In genomic region chr13:100129605-100130004, GRCh38 we compare ENCODE assay signal across 9 cellular contexts. TPM values are rescaled to one million over a fixed set of nuclear protein-coding genes. Genes with fewer than 3 reads are reported as not detected.
DNase-seq lines count a peak whose midpoint lies in the region; ATAC-seq, FAIRE-seq and TF ChIP-seq lines count a peak whose summit lies in the region.
"Had no signal": no experiment of that assay in that cellular context is flagged by ENCODE, and none has a peak within 500 bp of the region (broad histone marks: within the 10 kb centered on the region; RNA-seq: fewer than 3 reads in every experiment).

No MANE protein-coding gene starts in this region.

- BruUV-seq in MCF 10A (replicated peaks; lab: Mats Ljungman, UMichigan) = no TSS peak

- FAIRE-seq in H54 (lab: Jason Lieb, UNC) = no peak

- H3K27ac ChIP-seq in CD4-positive, CD25-positive, alpha-beta regulatory T cell (ENCODE audit: insufficient read depth, low read length, poor library complexity, severe bottlenecking) = no peak overlapping the region
- H3K27ac ChIP-seq in ovary = no peak overlapping the region

- peak; percentile 22 to 26 for ATAC-seq in CD4-positive, CD25-positive, alpha-beta regulatory T cell (ENCODE audit: low read depth in 2 of 2)
- ATAC-seq in GM19455 (IDR thresholded peaks at IDR 0.05; ENCODE audit: unreplicated experiment) (peak; percentile 72), HG03354 (IDR thresholded peaks at IDR 0.05; ENCODE audit: poor library complexity, severe bottlenecking, unreplicated experiment) (peak; percentile 89)

- H3K36me3 Mint-ChIP-seq in CD4-positive, CD25-positive, alpha-beta regulatory T cell = peaks cover 21% of the 10 kb centered on the region
- H3K36me3 Mint-ChIP-seq in chondrocyte (ENCODE audit: low read depth) (peaks cover 8% of the 10 kb centered on the region), MCF 10A (ENCODE audit: insufficient read depth, unreplicated experiment) (no peaks in the 10 kb centered on the region)

- TF ChIP-seq POLR2A in H54 (IDR thresholded peaks at IDR 0.05; ENCODE audit: low read depth, low read length) (no peak), ovary (IDR thresholded peaks at IDR 0.05) (no peak)

- H3K4me1 Mint-ChIP-seq in CD4-positive, CD25-positive, alpha-beta regulatory T cell = peaks cover 15 to 21% (median 16%) of the 10 kb centered on the region in 4 donors
- H3K4me1 Mint-ChIP-seq in chondrocyte (ENCODE audit: low read depth) = peaks cover 51% of the 10 kb centered on the region
- peaks cover 14% of the 10 kb centered on the region for H3K4me1 Mint-ChIP-seq in MCF 10A (ENCODE audit: insufficient read depth, unreplicated experiment)

- no peaks in the 10 kb centered on the region for H3K36me3 ChIP-seq in CD4-positive, CD25-positive, alpha-beta regulatory T cell (ENCODE audit: control insufficient read depth, insufficient read depth, low read length)
- no peaks in the 10 kb centered on the region for H3K36me3 ChIP-seq in ovary

- H3K4me3 Mint-ChIP-seq in CD4-positive, CD25-positive, alpha-beta regulatory T cell = peak overlapping the region in 2 of 4 donors; percentile 22 to 74
- H3K4me3 Mint-ChIP-seq in chondrocyte (ENCODE audit: unreplicated experiment) = no peak overlapping the region
- H3K4me3 Mint-ChIP-seq in MCF 10A (ENCODE audit: unreplicated experiment) = no peak overlapping the region

- no peak for TF ChIP-seq EP300 in ovary (IDR thresholded peaks at IDR 0.05)

- H3K9me3 Mint-ChIP-seq in CD4-positive, CD25-positive, alpha-beta regulatory T cell = no peaks in the 10 kb centered on the region
- peaks cover 2% of the 10 kb centered on the region for H3K9me3 Mint-ChIP-seq in chondrocyte (ENCODE audit: low read depth)
- no peaks in the 10 kb centered on the region for H3K9me3 Mint-ChIP-seq in MCF 10A (ENCODE audit: unreplicated experiment)

- peak in 1 of 3 donors; percentile 48 for DNase-seq in CD4-positive, CD25-positive, alpha-beta regulatory T cell
- no peak for DNase-seq in chondrocyte (ENCODE audit: low spot score)
- DNase-seq in H54 (ENCODE audit: insufficient read length, low spot score) = no peak
- DNase-seq in GF-D8 (lab: John Stamatoyannopoulos, UW) = no peak
- no peak for DNase-seq in MCF 10A (ENCODE audit: unreplicated experiment)
- no peak for DNase-seq in ovary
- DNase-seq: stimulated activated CD4-positive, alpha-beta T cell treated with anti-CD3 and anti-CD28 coated beads, Interleukin-1b, Interleukin-23, amount 100 ng/mL, for 48 hours had no signal

- 39 to 71% (median 40%) methylated on average over 2 of the region's 2 CpGs for WGBS in ovary, 3 donors

- no peak overlapping the region for H3K4me3 ChIP-seq in CD4-positive, CD25-positive, alpha-beta regulatory T cell (ENCODE audit: low read depth, low read length)
- no peak overlapping the region for H3K4me3 ChIP-seq in ovary

- intact Hi-C loops in MCF 10A (cut with micrococcal nuclease) (no loop called here), ovary (cut with DNase I) (no loop called here)

- no peaks in the 10 kb centered on the region for H3K27me3 Mint-ChIP-seq in CD4-positive, CD25-positive, alpha-beta regulatory T cell
- H3K27me3 Mint-ChIP-seq in chondrocyte (ENCODE audit: low read depth) = no peaks in the 10 kb centered on the region
- H3K27me3 Mint-ChIP-seq in MCF 10A (ENCODE audit: insufficient read depth, unreplicated experiment) = no peaks in the 10 kb centered on the region

- TF ChIP-seq CTCF in chondrocyte (IDR thresholded peaks at IDR 0.05) = no peak
- TF ChIP-seq CTCF in MCF 10A (IDR thresholded peaks at IDR 0.05; ENCODE audit: unreplicated experiment) = no peak
- no peak for TF ChIP-seq CTCF in ovary (IDR thresholded peaks at IDR 0.05)

- no peaks in the 10 kb centered on the region for H3K9me3 ChIP-seq in CD4-positive, CD25-positive, alpha-beta regulatory T cell (ENCODE audit: control insufficient read depth in 2 of 2, low read length in 2 of 2)
- no peaks in the 10 kb centered on the region for H3K9me3 ChIP-seq in ovary

- H3K4me1 ChIP-seq in CD4-positive, CD25-positive, alpha-beta regulatory T cell (ENCODE audit: control insufficient read depth, insufficient read depth, low read length, poor library complexity, severe bottlenecking) = peaks cover 12% of the 10 kb centered on the region
- H3K4me1 ChIP-seq in ovary (ENCODE audit: insufficient read depth) = peaks cover 5% of the 10 kb centered on the region

- no peaks in the 10 kb centered on the region for H3K27me3 ChIP-seq in CD4-positive, CD25-positive, alpha-beta regulatory T cell (ENCODE audit: control insufficient read depth, insufficient read depth, low read length)
- H3K27me3 ChIP-seq in ovary = no peaks in the 10 kb centered on the region

- H3K27ac Mint-ChIP-seq in CD4-positive, CD25-positive, alpha-beta regulatory T cell = peak overlapping the region in 2 of 3 donors; percentile 35 to 68
- H3K27ac Mint-ChIP-seq in chondrocyte (ENCODE audit: unreplicated experiment) (peak overlapping the region; percentile 9), MCF 10A (ENCODE audit: low read depth, unreplicated experiment) (no peak overlapping the region)

- CTCF ChIA-PET in MCF 10A (lab: Yijun Ruan, JAX) = no interaction called here

- POLR2A ChIA-PET in MCF 10A (lab: Yijun Ruan, JAX) = interaction anchor here (1.0 to 1.8 kb wide), 2 partner anchors 40 to 58 kb away, joined by 3 to 5 read pairs; partner anchors contain the start of gene PCCA

RNA-seq across cellular contexts. Expression of gene PCCA, which starts 40.7 kb away (rescaled TPM):
- 14.8 TPM for total RNA-seq in CD4-positive, CD25-positive, alpha-beta regulatory T cell
- 10 to 100 TPM in 3 of 4 donors, 1 to 10 TPM in 1; 8.0 to 10.4 (median 10.3) TPM for polyA plus RNA-seq in CD4-positive, CD25-positive, alpha-beta regulatory T cell
- total RNA-seq in chondrocyte (14.8 to 25.5 TPM (median 15.1 TPM) in 3 replicates), MCF 10A (2022) (20.6 and 23.4 TPM in 2 replicates), ovary (10 to 100 TPM; 43.4 to 62.4 (median 46.5) TPM)
- 10 to 100 TPM; 23.5 to 37.1 TPM for polyA plus RNA-seq in ovary

Comparison
In these comparisons a context has a peak if more than half of its experiments do, and no peak if none do; other contexts are left out.
1. ATAC-seq: peak in every context shown above with its lines; median percentile 89 in HG03354; 72 in GM19455; 24 in CD4-positive, CD25-positive, alpha-beta regulatory T cell.